Comparison of ENCODE assay signal across 2 cellular contexts in the genomic region with DNA sequence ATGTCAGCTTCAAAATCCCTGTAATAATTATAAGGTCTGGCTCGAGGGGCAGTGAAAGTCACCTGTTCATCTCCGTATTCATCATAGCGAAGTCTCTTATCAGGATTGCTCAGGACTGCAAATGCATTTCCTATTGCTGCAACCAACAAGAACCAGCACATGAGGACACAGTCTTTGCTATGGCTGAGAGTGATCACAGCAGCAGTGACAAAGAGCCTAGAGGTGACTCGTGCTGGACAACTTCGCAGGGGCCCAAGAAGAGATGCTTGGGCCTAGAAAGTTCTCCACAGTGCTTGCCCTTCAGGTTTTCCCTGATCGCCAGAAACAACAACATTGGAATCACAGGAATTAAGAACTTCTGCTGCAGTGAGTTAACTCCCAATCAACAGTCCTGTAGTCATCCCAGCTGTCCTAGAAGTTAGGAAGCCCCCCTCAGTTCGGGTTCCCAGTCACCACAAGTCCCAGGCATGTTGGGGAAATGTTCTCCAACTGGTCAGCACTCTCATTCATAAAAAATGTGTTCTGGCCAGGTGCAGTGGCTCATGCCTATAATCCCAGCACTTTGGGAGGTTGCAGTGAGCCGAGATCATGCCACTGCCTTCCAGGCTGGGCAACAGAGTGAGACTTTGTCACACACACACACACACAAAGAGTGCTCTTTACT.
TF ChIP-seq lines count a peak whose summit lies in the region.

No MANE protein-coding gene starts in this region.

TF ChIP-seq in GM23338, 12 proteins besides CTCF, POLR2A, EP300 and RAD21:
- TF ChIP-seq ZNF114 (CRISPR knock-in tag; IDR thresholded peaks at IDR 0.05) (no peak), NANOG (IDR thresholded peaks at IDR 0.05; ENCODE audit: borderline replicate concordance) (no peak)

TF ChIP-seq in WTC11, 78 proteins besides CTCF, POLR2A, EP300 and RAD21:
- no peak for TF ChIP-seq TP53 (CRISPR knock-in tag; IDR thresholded peaks at IDR 0.05)
- TF ChIP-seq NR3C1 (CRISPR knock-in tag; conservative IDR thresholded peaks at IDR 0.05; ENCODE audit: low read depth), result no peak
- TF ChIP-seq, protein P1, sequence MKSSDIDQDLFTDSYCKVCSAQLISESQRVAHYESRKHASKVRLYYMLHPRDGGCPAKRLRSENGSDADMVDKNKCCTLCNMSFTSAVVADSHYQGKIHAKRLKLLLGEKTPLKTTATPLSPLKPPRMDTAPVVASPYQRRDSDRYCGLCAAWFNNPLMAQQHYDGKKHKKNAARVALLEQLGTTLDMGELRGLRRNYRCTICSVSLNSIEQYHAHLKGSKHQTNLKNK (CRISPR knock-in tag; IDR thresholded peaks at IDR 0.05), result no peak
- TF ChIP-seq ESRRA (CRISPR knock-in tag; IDR thresholded peaks at IDR 0.05; ENCODE audit: borderline replicate concordance), result no peak
- no peak for TF ChIP-seq TEAD4 (CRISPR knock-in tag; IDR thresholded peaks at IDR 0.05)
- no peak for TF ChIP-seq ZNF396 (CRISPR knock-in tag; IDR thresholded peaks at IDR 0.05; ENCODE audit: borderline replicate concordance)
- no peak for TF ChIP-seq ZNF423 (CRISPR knock-in tag; IDR thresholded peaks at IDR 0.05)
- TF ChIP-seq ETV6 (CRISPR knock-in tag; IDR thresholded peaks at IDR 0.05), result no peak
- TF ChIP-seq ZNF121 (CRISPR knock-in tag; IDR thresholded peaks at IDR 0.05), result no peak
- TF ChIP-seq, protein P2, sequence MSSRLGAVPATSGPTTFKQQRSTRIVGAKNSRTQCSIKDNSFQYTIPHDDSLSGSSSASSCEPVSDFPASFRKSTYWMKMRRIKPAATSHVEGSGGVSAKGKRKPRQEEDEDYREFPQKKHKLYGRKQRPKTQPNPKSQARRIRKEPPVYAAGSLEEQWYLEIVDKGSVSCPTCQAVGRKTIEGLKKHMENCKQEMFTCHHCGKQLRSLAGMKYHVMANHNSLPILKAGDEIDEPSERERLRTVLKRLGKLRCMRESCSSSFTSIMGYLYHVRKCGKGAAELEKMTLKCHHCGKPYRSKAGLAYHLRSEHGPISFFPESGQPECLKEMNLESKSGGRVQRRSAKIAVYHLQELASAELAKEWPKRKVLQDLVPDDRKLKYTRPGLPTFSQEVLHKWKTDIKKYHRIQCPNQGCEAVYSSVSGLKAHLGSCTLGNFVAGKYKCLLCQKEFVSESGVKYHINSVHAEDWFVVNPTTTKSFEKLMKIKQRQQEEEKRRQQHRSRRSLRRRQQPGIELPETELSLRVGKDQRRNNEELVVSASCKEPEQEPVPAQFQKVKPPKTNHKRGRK (CRISPR knock-in tag; IDR thresholded peaks at IDR 0.05; ENCODE audit: borderline replicate concordance), result no peak
- no peak for TF ChIP-seq NFATC4 (CRISPR knock-in tag; IDR thresholded peaks at IDR 0.05)
- TF ChIP-seq, protein P3, sequence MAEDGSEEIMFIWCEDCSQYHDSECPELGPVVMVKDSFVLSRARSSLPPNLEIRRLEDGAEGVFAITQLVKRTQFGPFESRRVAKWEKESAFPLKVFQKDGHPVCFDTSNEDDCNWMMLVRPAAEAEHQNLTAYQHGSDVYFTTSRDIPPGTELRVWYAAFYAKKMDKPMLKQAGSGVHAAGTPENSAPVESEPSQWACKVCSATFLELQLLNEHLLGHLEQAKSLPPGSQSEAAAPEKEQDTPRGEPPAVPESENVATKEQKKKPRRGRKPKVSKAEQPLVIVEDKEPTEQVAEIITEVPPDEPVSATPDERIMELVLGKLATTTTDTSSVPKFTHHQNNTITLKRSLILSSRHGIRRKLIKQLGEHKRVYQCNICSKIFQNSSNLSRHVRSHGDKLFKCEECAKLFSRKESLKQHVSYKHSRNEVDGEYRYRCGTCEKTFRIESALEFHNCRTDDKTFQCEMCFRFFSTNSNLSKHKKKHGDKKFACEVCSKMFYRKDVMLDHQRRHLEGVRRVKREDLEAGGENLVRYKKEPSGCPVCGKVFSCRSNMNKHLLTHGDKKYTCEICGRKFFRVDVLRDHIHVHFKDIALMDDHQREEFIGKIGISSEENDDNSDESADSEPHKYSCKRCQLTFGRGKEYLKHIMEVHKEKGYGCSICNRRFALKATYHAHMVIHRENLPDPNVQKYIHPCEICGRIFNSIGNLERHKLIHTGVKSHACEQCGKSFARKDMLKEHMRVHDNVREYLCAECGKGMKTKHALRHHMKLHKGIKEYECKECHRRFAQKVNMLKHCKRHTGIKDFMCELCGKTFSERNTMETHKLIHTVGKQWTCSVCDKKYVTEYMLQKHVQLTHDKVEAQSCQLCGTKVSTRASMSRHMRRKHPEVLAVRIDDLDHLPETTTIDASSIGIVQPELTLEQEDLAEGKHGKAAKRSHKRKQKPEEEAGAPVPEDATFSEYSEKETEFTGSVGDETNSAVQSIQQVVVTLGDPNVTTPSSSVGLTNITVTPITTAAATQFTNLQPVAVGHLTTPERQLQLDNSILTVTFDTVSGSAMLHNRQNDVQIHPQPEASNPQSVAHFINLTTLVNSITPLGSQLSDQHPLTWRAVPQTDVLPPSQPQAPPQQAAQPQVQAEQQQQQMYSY (CRISPR knock-in tag; IDR thresholded peaks at IDR 0.05), result no peak
- no peak for TF ChIP-seq ZNF138 (CRISPR knock-in tag; conservative IDR thresholded peaks at IDR 0.05)
- TF ChIP-seq, protein P4, sequence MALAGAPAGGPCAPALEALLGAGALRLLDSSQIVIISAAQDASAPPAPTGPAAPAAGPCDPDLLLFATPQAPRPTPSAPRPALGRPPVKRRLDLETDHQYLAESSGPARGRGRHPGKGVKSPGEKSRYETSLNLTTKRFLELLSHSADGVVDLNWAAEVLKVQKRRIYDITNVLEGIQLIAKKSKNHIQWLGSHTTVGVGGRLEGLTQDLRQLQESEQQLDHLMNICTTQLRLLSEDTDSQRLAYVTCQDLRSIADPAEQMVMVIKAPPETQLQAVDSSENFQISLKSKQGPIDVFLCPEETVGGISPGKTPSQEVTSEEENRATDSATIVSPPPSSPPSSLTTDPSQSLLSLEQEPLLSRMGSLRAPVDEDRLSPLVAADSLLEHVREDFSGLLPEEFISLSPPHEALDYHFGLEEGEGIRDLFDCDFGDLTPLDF (CRISPR knock-in tag; IDR thresholded peaks at IDR 0.05), result no peak
- TF ChIP-seq, protein P5, sequence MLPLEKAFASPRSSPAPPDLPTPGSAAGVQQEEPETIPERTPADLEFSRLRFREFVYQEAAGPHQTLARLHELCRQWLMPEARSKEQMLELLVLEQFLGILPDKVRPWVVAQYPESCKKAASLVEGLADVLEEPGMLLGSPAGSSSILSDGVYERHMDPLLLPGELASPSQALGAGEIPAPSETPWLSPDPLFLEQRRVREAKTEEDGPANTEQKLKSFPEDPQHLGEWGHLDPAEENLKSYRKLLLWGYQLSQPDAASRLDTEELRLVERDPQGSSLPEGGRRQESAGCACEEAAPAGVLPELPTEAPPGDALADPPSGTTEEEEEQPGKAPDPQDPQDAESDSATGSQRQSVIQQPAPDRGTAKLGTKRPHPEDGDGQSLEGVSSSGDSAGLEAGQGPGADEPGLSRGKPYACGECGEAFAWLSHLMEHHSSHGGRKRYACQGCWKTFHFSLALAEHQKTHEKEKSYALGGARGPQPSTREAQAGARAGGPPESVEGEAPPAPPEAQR (CRISPR knock-in tag; IDR thresholded peaks at IDR 0.05), result no peak
- TF ChIP-seq OVOL2 (CRISPR knock-in tag; IDR thresholded peaks at IDR 0.05; ENCODE audit: borderline replicate concordance), result no peak
